9 cellular contexts compared by ENCODE assay signal in the genomic region with DNA sequence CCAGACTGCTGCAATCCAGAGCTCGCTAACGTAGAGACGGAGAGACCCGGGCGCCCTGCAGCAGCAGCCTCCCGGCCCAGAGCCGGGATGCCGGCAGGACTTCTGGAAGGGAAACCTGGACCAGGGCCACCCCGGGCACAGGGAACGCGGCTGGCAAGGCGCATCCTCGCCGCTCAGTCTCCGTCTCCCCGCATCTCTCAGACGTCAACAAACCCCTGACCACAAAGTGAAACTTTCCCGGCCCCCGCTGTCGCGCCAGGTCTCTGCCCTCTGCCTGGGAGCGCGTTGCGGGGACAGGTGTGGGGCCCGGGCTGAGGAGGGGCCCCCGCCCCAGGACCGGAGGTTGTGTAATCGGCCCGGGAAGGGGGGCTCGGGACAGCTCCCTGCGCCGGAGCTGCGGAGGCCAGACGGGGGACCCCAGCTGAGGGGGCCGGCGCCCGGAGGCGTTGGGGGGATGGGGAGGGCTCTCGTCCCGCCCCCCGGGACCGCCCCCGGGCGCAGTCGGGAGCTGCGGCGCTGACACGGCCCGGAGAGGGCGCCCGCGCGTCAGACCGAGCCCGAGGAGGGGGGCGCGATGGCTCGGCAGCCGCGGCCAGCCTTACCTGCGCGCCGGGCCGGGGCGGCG.
DNase-seq lines count a peak whose midpoint lies in the region; ATAC-seq, FAIRE-seq and TF ChIP-seq lines count a peak whose summit lies in the region.
"Had no signal": no experiment of that assay in that cellular context is flagged by ENCODE, and none has a peak within 500 bp of the region (broad histone marks: within the 10 kb centered on the region; RNA-seq: fewer than 3 reads in every experiment).

No MANE protein-coding gene starts in this region.

- peaks cover 47% of the 10 kb centered on the region for H3K79me2 ChIP-seq in PC-3 (ENCODE audit: low read length)
- H3K79me2 ChIP-seq in K562 (ENCODE audit: control insufficient read depth, insufficient read depth, low read length): no peaks in the 10 kb centered on the region

- no peak for TF ChIP-seq EP300 in K562 (IDR thresholded peaks at IDR 0.05; ENCODE audit: low read length)

- intact Hi-C loops in PC-3 (cut with micrococcal nuclease): loop anchor here (1.0 to 10.0 kb wide), 7 partner anchors 53 to 221 kb away; a partner anchor contains a TSS
- intact Hi-C loops in K562 (cut with micrococcal nuclease): no loop called here

- under 1% methylated on average over 50 of the region's 66 CpGs for WGBS in K562 (ENCODE audit: insufficient coverage, low coverage, missing lambda C conversion rate)

- no peak for TF ChIP-seq POLR2A in K562 (conservative IDR thresholded peaks at IDR 0.05)

- no peaks in the 10 kb centered on the region for H3K9me2 ChIP-seq in PC-3 (replicated peaks; ENCODE audit: low read length)

- peaks cover 20% of the 10 kb centered on the region for H3K4me1 ChIP-seq in PC-3 (ENCODE audit: insufficient read depth, low read length)
- peaks cover 2 to 14% of the 10 kb centered on the region in 2 experiments; a peak in 3 of 5 replicates for H3K4me1 ChIP-seq in K562 (replicated peaks in 1 of 2; ENCODE audit: control insufficient read depth in 2 of 2, insufficient read depth in 2 of 2, low read length in 2 of 2)

- BruUV-seq in PC-3 (replicated peaks; lab: Mats Ljungman, UMichigan) (no TSS peak), K562 (replicated peaks; lab: Mats Ljungman, UMichigan) (no TSS peak)

- H2AFZ ChIP-seq in PC-3 (ENCODE audit: low read length) (peak overlapping the region; percentile 97), K562 (ENCODE audit: low read depth, low read length) (peak overlapping the region; percentile 83)

- H4K20me1 ChIP-seq in PC-3 (ENCODE audit: low read length): no peaks in the 10 kb centered on the region
- no peaks in the 10 kb centered on the region for H4K20me1 ChIP-seq in K562 (replicated peaks; ENCODE audit: control insufficient read depth, insufficient read depth, low read length)

- peak; percentile 43 for TF ChIP-seq CTCF in PC-3 (conservative IDR thresholded peaks at IDR 0.05; ENCODE audit: low read depth, low read length)
- TF ChIP-seq CTCF in K562 (IDR thresholded peaks at IDR 0.05 in 2 of 3, conservative IDR thresholded peaks at IDR 0.05 in 1 of 3; ENCODE audit: insufficient read depth in 2 of 3, low read depth in 1 of 3, low read length in 3 of 3): peak in 2 of 3 experiments; percentile 55 to 75; a peak in 4 of 6 replicates

- H3K27me3 ChIP-seq in PC-3 (ENCODE audit: low read length) (no peaks in the 10 kb centered on the region), K562 (ENCODE audit: control insufficient read depth in 2 of 2, insufficient read depth in 2 of 2, low read length in 2 of 2) (peaks cover 16 to 28% of the 10 kb centered on the region in 2 experiments; a peak in 3 of 5 replicates)

- peak overlapping the region; percentile 79 for H3K9ac ChIP-seq in PC-3 (ENCODE audit: low read length)
- H3K9ac ChIP-seq in K562 (ENCODE audit: insufficient read depth in 1 of 2, low read depth in 2 of 2, low read length in 2 of 2): peak overlapping the region; percentile 21 to 84; a peak in 2 of 4 replicates

- H3K4me3 ChIP-seq in PC-3 (ENCODE audit: low read length): peak overlapping the region; percentile 98
- peak overlapping the region; percentile 64 for H3K4me3 ChIP-seq in K562
- peak overlapping the region; percentile 84 for H3K4me3 ChIP-seq in iPS-18c (ENCODE audit: insufficient read depth, low read depth, low read length)
- peak overlapping the region; percentile 87 for H3K4me3 ChIP-seq in skeletal muscle cell (ENCODE audit: low read depth, low read length)

- no peaks in the 10 kb centered on the region for H3K9me1 ChIP-seq in K562 (ENCODE audit: control insufficient read depth, insufficient read depth, low read length)

- DNase-seq in DMS 273 (lab: John Stamatoyannopoulos, UW; ENCODE audit: unreplicated experiment): peak; percentile 95
- no peak for DNase-seq in DMS 273 treated with DMSO at 0.1 percent for 48 hours (lab: John Stamatoyannopoulos, UW)
- DNase-seq in HPDE6-E6E7 (ENCODE audit: extremely low spot score): peak; percentile 45
- peak; percentile 65 for DNase-seq in PC-3
- peak; percentile 80 to 95 (median 92) for DNase-seq in K562 (ENCODE audit: extremely low read depth in 1 of 4, low spot score in 3 of 4)
- DNase-seq in skeletal muscle cell (ENCODE audit: low read depth): peak; percentile 5

- POLR2A ChIA-PET in PC-3 (lab: Charles Lee; ENCODE audit: unreplicated experiment): interaction anchor here (0.6 to 1.1 kb wide), 6 partner anchors 54 to 372 kb away, joined by 3 to 11 read pairs (median 9); no protein-coding TSS in a partner anchor
- POLR2A ChIA-PET in K562 (lab: Yijun Ruan, JAX): interaction anchor here (0.6 kb wide), 1 partner anchor 9 kb away, joined by 3 read pairs; no protein-coding TSS in a partner anchor

- FAIRE-seq in K562 (lab: Jason Lieb, UNC): no peak
- FAIRE-seq: A204.1 had no signal

- no peaks in the 10 kb centered on the region for H3K36me3 ChIP-seq in PC-3 (ENCODE audit: low read depth, low read length)
- H3K36me3 ChIP-seq in K562 (ENCODE audit: control insufficient read depth, insufficient read depth, low read length): no peaks in the 10 kb centered on the region

- no peaks in the 10 kb centered on the region for H3F3A ChIP-seq in PC-3 (ENCODE audit: low read length, unreplicated experiment)

- H3K27ac ChIP-seq in PC-3 (ENCODE audit: low read length): peak overlapping the region; percentile 47
- no peak overlapping the region for H3K27ac ChIP-seq in K562 (ENCODE audit: extremely low read depth, low read depth, low read length)

- CTCF ChIA-PET in PC-3 (lab: Charles Lee) (interaction anchor here (0.6 to 0.8 kb wide), 5 partner anchors 80 to 223 kb away, joined by 3 to 7 read pairs (median 4); no protein-coding TSS in a partner anchor), K562 (lab: Yijun Ruan, JAX; ENCODE audit: low intra/inter-chr PET ratio) (no interaction called here)

- H3K9me3 ChIP-seq in PC-3 (ENCODE audit: low read length) (no peaks in the 10 kb centered on the region), K562 (replicated peaks; ENCODE audit: control insufficient read depth, insufficient read depth, low read depth, low read length) (no peaks in the 10 kb centered on the region), iPS-18c (ENCODE audit: control insufficient read depth, insufficient read depth, low read length) (no peaks in the 10 kb centered on the region)

- H3K4me2 ChIP-seq in PC-3 (ENCODE audit: low read length) (peak overlapping the region; percentile 87), K562 (ENCODE audit: insufficient read depth, low read length) (peak overlapping the region; percentile 69)

- in situ Hi-C loops in K562 (cut with MboI): no loop called here

- peak in 1 of 2 experiments; percentile 42; a peak in 2 of 4 replicates for TF ChIP-seq RAD21 in K562 (CRISPR knock-in tag; conservative IDR thresholded peaks at IDR 0.05 in 1 of 2, IDR thresholded peaks at IDR 0.05 in 1 of 2)

- ATAC-seq in GM21423 (IDR thresholded peaks at IDR 0.05; ENCODE audit: unreplicated experiment) (peak; percentile 68), PC-3 (peak; percentile 72), K562 (peak; percentile 92)

TF ChIP-seq in K562, 482 proteins besides CTCF, POLR2A, EP300 and RAD21 (continues in another document):
- no peak for TF ChIP-seq SMARCC2 (IDR thresholded peaks at IDR 0.05; ENCODE audit: low read depth)
- no peak for TF ChIP-seq ZNF431 (CRISPR knock-in tag; IDR thresholded peaks at IDR 0.05)
- no peak for TF ChIP-seq CSDE1 (IDR thresholded peaks at IDR 0.05)
- no peak for TF ChIP-seq ZNF165 (CRISPR knock-in tag; IDR thresholded peaks at IDR 0.05; ENCODE audit: borderline replicate concordance)
- no peak for TF ChIP-seq ILK (tag; IDR thresholded peaks at IDR 0.05; ENCODE audit: borderline replicate concordance, low read depth)
- no peak for TF ChIP-seq NBN (IDR thresholded peaks at IDR 0.05; ENCODE audit: low read depth)
- TF ChIP-seq CREM (IDR thresholded peaks at IDR 0.05; ENCODE audit: low read depth): peak; percentile 61
- no peak for TF ChIP-seq KLF16 (IDR thresholded peaks at IDR 0.05)
- TF ChIP-seq ZNF766 (CRISPR knock-in tag; conservative IDR thresholded peaks at IDR 0.05): no peak
- TF ChIP-seq, protein P1, sequence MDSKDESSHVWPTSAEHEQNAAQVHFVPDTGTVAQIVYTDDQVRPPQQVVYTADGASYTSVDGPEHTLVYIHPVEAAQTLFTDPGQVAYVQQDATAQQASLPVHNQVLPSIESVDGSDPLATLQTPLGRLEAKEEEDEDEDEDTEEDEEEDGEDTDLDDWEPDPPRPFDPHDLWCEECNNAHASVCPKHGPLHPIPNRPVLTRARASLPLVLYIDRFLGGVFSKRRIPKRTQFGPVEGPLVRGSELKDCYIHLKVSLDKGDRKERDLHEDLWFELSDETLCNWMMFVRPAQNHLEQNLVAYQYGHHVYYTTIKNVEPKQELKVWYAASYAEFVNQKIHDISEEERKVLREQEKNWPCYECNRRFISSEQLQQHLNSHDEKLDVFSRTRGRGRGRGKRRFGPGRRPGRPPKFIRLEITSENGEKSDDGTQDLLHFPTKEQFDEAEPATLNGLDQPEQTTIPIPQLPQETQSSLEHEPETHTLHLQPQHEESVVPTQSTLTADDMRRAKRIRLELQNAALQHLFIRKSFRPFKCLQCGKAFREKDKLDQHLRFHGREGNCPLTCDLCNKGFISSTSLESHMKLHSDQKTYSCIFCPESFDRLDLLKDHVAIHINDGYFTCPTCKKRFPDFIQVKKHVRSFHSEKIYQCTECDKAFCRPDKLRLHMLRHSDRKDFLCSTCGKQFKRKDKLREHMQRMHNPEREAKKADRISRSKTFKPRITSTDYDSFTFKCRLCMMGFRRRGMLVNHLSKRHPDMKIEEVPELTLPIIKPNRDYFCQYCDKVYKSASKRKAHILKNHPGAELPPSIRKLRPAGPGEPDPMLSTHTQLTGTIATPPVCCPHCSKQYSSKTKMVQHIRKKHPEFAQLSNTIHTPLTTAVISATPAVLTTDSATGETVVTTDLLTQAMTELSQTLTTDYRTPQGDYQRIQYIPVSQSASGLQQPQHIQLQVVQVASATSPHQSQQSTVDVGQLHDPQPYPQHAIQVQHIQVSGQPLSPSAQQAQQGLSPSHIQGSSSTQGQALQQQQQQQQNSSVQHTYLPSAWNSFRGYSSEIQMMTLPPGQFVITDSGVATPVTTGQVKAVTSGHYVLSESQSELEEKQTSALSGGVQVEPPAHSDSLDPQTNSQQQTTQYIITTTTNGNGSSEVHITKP (IDR thresholded peaks at IDR 0.05; ENCODE audit: partially characterized antibody): no peak
- no peak for TF ChIP-seq MTA3 (IDR thresholded peaks at IDR 0.05; ENCODE audit: borderline replicate concordance)
- no peak for TF ChIP-seq CAMTA2 (CRISPR knock-in tag; conservative IDR thresholded peaks at IDR 0.05)
- TF ChIP-seq ZBED1 (IDR thresholded peaks at IDR 0.05): no peak
- TF ChIP-seq ETS2 (tag; IDR thresholded peaks at IDR 0.05; ENCODE audit: borderline replicate concordance, poor library complexity, severe bottlenecking): no peak
- no peak for TF ChIP-seq ZFPM2 (CRISPR knock-in tag; IDR thresholded peaks at IDR 0.05)
- no peak for TF ChIP-seq ZNF311 (CRISPR knock-in tag; IDR thresholded peaks at IDR 0.05)
